ENCODE assay signal across 10 cellular contexts in genomic region chr7:116582164-116582732, GRCh38. TPM values are rescaled to one million over a fixed set of nuclear protein-coding genes. Genes with fewer than 3 reads are reported as not detected.
DNase-seq lines count a peak whose midpoint lies in the region; ATAC-seq and TF ChIP-seq lines count a peak whose summit lies in the region.
"Had no signal": no experiment of that assay in that cellular context is flagged by ENCODE, and none has a peak within 500 bp of the region (broad histone marks: within the 10 kb centered on the region; RNA-seq: fewer than 3 reads in every experiment).

No MANE protein-coding gene starts in this region.

- H3K79me2 ChIP-seq in HCT116 (ENCODE audit: insufficient read depth, low read length): no peaks in the 10 kb centered on the region

- H3K27me3 ChIP-seq in HCT116 (ENCODE audit: insufficient read depth, low read length) (no peaks in the 10 kb centered on the region), subcutaneous abdominal adipose tissue (ENCODE audit: control insufficient read depth in 5 of 5, insufficient read depth in 4 of 5, low read length in 5 of 5) (no peaks in the 10 kb centered on the region)

- TF ChIP-seq RAD21 in HCT116 (IDR thresholded peaks at IDR 0.05; ENCODE audit: low read depth): no peak

- intact Hi-C loops in HCT116 (cut with micrococcal nuclease): loop anchor here (10.0 kb wide), 2 partner anchors 157 to 227 kb away; no protein-coding TSS in a partner anchor

- H3K4me3 ChIP-seq in HCT116 (replicated peaks in 1 of 2; ENCODE audit: low read depth in 1 of 2, low read length in 2 of 2) (no peak overlapping the region), WI38 (ENCODE audit: low read depth, low read length) (no peak overlapping the region), foreskin fibroblast (ENCODE audit: low read depth in 1 of 2, low read length in 2 of 2) (no peak overlapping the region), subcutaneous abdominal adipose tissue (ENCODE audit: low read depth in 1 of 5, low read length in 5 of 5) (peak overlapping the region in 2 of 5 donors; percentile 23 to 40)

- H2AFZ ChIP-seq in HCT116 (ENCODE audit: low read depth, low read length, poor library complexity, severe bottlenecking): peak overlapping the region; percentile 47

- POLR2A ChIA-PET in HCT116 (lab: Charles Lee): no interaction called here

- peaks cover 1 to 21% of the 10 kb centered on the region in 2 experiments; a peak in 3 of 4 replicates for H3K4me1 ChIP-seq in HCT116 (ENCODE audit: control insufficient read depth in 1 of 2, insufficient read depth in 2 of 2, low read length in 2 of 2)
- H3K4me1 ChIP-seq in subcutaneous abdominal adipose tissue (ENCODE audit: control insufficient read depth in 5 of 5, insufficient read depth in 5 of 5, low read length in 5 of 5): peaks cover 12 to 35% (median 28%) of the 10 kb centered on the region in 5 donors

- H3K9ac ChIP-seq in HCT116 (ENCODE audit: low read length) (no peak overlapping the region), subcutaneous abdominal adipose tissue (ENCODE audit: low read length in 5 of 5) (no peak overlapping the region)

- TF ChIP-seq CTCF in HCT116 (IDR thresholded peaks at IDR 0.05 in 2 of 3, conservative IDR thresholded peaks at IDR 0.05 in 1 of 3; ENCODE audit: borderline replicate concordance in 1 of 3, insufficient read depth in 1 of 3, low read depth in 2 of 3, low read length in 2 of 3) (peak in 2 of 3 experiments; percentile 18 to 20; a peak in 2 of 6 replicates), WI38 (IDR thresholded peaks at IDR 0.05; ENCODE audit: low read depth, low read length) (peak; percentile 46), foreskin fibroblast (IDR thresholded peaks at IDR 0.05; ENCODE audit: low read depth, low read length) (peak; percentile 43)

- ATAC-seq in HCT116: peak; percentile 34; the same call in 1 of the 2 replicates

- RAD21 ChIA-PET in HCT116 (lab: Charles Lee; ENCODE audit: low non-redundant PET in 1 of 2, low total read pairs in 2 of 2, uncharacterized antibody in 2 of 2, unreplicated experiment in 2 of 2): interaction anchor here in 1 of 2 experiments (0.7 kb wide), 1 partner anchor 1079 kb away, joined by 4 read pairs; no protein-coding TSS in a partner anchor

- CTCF ChIA-PET in HCT116 (lab: Charles Lee): interaction anchor here (0.7 to 2.1 kb wide), 2 partner anchors 9 to 10 kb away, joined by 3 to 9 read pairs; no protein-coding TSS in a partner anchor

- no peaks in the 10 kb centered on the region for H3K9me2 ChIP-seq in HCT116 (ENCODE audit: insufficient read depth)

- TF ChIP-seq POLR2A in HCT116 (IDR thresholded peaks at IDR 0.05; ENCODE audit: borderline replicate concordance, extremely low read depth, insufficient read depth, insufficient read length): no peak

- H4K20me1 ChIP-seq in HCT116 (ENCODE audit: insufficient read depth): no peaks in the 10 kb centered on the region

- H3K9me3 ChIP-seq in HCT116 (ENCODE audit: control insufficient read depth in 1 of 2, insufficient read depth in 1 of 2, low read depth in 1 of 2, low read length in 2 of 2) (no peaks in the 10 kb centered on the region), subcutaneous abdominal adipose tissue (ENCODE audit: control insufficient read depth in 5 of 5, low read length in 5 of 5) (no peaks in the 10 kb centered on the region)

- no peak for DNase-seq in HCT116 (ENCODE audit: low read depth, low spot score)
- peak; percentile 56 to 78 for DNase-seq in foreskin fibroblast
- DNase-seq in LoVo (ENCODE audit: low spot score): no peak
- DNase-seq in NCI-H446 (lab: John Stamatoyannopoulos, UW): no peak
- no peak for DNase-seq in 8988T
- no peak for DNase-seq in NCI-H82 treated with DMSO at 0.1 percent for 48 hours (lab: John Stamatoyannopoulos, UW; ENCODE audit: unreplicated experiment)
- DNase-seq: DND-41, NCI-H2171 treated with DMSO at 0.1 percent for 48 hours had no signal

- no TSS peak for BruUV-seq in HCT116 (replicated peaks; lab: Mats Ljungman, UMichigan)

- no peaks in the 10 kb centered on the region for H3K36me3 ChIP-seq in HCT116 (ENCODE audit: control insufficient read depth in 1 of 2, insufficient read depth in 2 of 2, low read length in 2 of 2)
- no peaks in the 10 kb centered on the region for H3K36me3 ChIP-seq in subcutaneous abdominal adipose tissue (ENCODE audit: control insufficient read depth in 5 of 5, insufficient read depth in 5 of 5, low read length in 5 of 5)

- no peak overlapping the region for H3K4me2 ChIP-seq in HCT116 (ENCODE audit: low read length)

- H3K27ac ChIP-seq in HCT116 (ENCODE audit: low read depth, low read length) (no peak overlapping the region), subcutaneous abdominal adipose tissue (ENCODE audit: low read depth, low read length) (peak overlapping the region; percentile 82)

TF ChIP-seq in HCT116, 20 proteins besides CTCF, POLR2A, EP300 and RAD21:
- TF ChIP-seq, protein P1, sequence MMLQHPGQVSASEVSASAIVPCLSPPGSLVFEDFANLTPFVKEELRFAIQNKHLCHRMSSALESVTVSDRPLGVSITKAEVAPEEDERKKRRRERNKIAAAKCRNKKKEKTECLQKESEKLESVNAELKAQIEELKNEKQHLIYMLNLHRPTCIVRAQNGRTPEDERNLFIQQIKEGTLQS (IDR thresholded peaks at IDR 0.05): no peak
- TF ChIP-seq SRF (IDR thresholded peaks at IDR 0.05; ENCODE audit: low read depth) (no peak), FOSL1 (IDR thresholded peaks at IDR 0.05; ENCODE audit: low read depth) (no peak), ZNF274 (IDR thresholded peaks at IDR 0.05; ENCODE audit: low read depth, low read length) (no peak), CEBPB (IDR thresholded peaks at IDR 0.05; ENCODE audit: low read depth) (no peak), EZH2 (IDR thresholded peaks at IDR 0.05) (no peak), EGR1 (IDR thresholded peaks at IDR 0.05; ENCODE audit: low read depth) (no peak), SIN3A (IDR thresholded peaks at IDR 0.05; ENCODE audit: low read depth) (no peak), TCF7L2 (IDR thresholded peaks at IDR 0.05; ENCODE audit: borderline replicate concordance, extremely low read depth, insufficient read depth, insufficient read length) (no peak), ZFX (IDR thresholded peaks at IDR 0.05) (no peak), SP1 (IDR thresholded peaks at IDR 0.05; ENCODE audit: low read depth) (no peak), ELF1 (IDR thresholded peaks at IDR 0.05; ENCODE audit: borderline replicate concordance, low read depth) (no peak), EZH2phosphoT487 (IDR thresholded peaks at IDR 0.05; ENCODE audit: borderline replicate concordance) (no peak), JUND (IDR thresholded peaks at IDR 0.05) (no peak)
- TF ChIP-seq, protein P2, sequence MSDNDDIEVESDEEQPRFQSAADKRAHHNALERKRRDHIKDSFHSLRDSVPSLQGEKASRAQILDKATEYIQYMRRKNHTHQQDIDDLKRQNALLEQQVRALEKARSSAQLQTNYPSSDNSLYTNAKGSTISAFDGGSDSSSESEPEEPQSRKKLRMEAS (IDR thresholded peaks at IDR 0.05): no peak
- TF ChIP-seq, protein P3, sequence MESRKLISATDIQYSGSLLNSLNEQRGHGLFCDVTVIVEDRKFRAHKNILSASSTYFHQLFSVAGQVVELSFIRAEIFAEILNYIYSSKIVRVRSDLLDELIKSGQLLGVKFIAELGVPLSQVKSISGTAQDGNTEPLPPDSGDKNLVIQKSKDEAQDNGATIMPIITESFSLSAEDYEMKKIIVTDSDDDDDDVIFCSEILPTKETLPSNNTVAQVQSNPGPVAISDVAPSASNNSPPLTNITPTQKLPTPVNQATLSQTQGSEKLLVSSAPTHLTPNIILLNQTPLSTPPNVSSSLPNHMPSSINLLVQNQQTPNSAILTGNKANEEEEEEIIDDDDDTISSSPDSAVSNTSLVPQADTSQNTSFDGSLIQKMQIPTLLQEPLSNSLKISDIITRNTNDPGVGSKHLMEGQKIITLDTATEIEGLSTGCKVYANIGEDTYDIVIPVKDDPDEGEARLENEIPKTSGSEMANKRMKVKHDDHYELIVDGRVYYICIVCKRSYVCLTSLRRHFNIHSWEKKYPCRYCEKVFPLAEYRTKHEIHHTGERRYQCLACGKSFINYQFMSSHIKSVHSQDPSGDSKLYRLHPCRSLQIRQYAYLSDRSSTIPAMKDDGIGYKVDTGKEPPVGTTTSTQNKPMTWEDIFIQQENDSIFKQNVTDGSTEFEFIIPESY (IDR thresholded peaks at IDR 0.05; ENCODE audit: extremely low read depth, insufficient replicate concordance, low read length): no peak
- TF ChIP-seq, protein P4, sequence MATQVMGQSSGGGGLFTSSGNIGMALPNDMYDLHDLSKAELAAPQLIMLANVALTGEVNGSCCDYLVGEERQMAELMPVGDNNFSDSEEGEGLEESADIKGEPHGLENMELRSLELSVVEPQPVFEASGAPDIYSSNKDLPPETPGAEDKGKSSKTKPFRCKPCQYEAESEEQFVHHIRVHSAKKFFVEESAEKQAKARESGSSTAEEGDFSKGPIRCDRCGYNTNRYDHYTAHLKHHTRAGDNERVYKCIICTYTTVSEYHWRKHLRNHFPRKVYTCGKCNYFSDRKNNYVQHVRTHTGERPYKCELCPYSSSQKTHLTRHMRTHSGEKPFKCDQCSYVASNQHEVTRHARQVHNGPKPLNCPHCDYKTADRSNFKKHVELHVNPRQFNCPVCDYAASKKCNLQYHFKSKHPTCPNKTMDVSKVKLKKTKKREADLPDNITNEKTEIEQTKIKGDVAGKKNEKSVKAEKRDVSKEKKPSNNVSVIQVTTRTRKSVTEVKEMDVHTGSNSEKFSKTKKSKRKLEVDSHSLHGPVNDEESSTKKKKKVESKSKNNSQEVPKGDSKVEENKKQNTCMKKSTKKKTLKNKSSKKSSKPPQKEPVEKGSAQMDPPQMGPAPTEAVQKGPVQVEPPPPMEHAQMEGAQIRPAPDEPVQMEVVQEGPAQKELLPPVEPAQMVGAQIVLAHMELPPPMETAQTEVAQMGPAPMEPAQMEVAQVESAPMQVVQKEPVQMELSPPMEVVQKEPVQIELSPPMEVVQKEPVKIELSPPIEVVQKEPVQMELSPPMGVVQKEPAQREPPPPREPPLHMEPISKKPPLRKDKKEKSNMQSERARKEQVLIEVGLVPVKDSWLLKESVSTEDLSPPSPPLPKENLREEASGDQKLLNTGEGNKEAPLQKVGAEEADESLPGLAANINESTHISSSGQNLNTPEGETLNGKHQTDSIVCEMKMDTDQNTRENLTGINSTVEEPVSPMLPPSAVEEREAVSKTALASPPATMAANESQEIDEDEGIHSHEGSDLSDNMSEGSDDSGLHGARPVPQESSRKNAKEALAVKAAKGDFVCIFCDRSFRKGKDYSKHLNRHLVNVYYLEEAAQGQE (IDR thresholded peaks at IDR 0.05; ENCODE audit: low read depth): no peak

RNA-seq across cellular contexts. Expression of gene CAV1, which starts 57.4 kb away (rescaled TPM):
- total RNA-seq in HCT116 (2021; ENCODE audit: unreplicated experiment): 298 TPM
- 358 and 529 TPM in 2 replicates for polyA plus RNA-seq in HCT116 (2012)

Comparison
In these comparisons a context has a peak if more than half of its experiments do, and no peak if none do; other contexts are left out.
1. DNase-seq: peak in foreskin fibroblast (2 of 2); none in HCT116 (single experiment), LoVo (single experiment), NCI-H446 (0 of 2), 8988T (single experiment) and NCI-H82 treated with DMSO at 0.1 percent for 48 hours (single experiment).
2. Peak in every context shown above with its lines, with median percentiles within 50 percentile points of each other: CTCF ChIP-seq.